In the genomic region with DNA sequence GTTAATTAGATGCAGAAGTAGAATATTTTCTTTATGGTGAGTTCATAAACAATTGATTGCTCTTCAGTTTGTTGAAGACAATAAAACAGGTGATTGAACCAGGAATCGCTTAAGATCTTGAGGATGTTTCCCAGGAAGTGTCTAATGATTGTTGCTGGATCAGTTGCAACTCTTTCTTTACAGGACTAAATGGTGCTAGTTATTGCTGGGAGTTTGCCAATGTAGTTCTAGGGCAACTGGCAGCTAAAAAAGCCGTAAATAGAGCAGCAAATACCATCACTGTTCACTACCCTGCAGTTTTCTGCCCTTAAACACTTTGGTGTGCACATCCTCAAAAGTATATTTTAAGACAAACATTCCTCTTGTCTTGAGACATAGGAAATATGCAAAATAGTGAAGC, we compare ENCODE assay signal across 20 cellular contexts.
A peak's percentile ranks its signal among the peaks of the same experiment; 100 is the strongest.
DNase-seq lines count a peak whose midpoint lies in the region; ATAC-seq, FAIRE-seq and TF ChIP-seq lines count a peak whose summit lies in the region.
"Had no signal": no experiment of that assay in that cellular context is flagged by ENCODE, and none has a peak within 500 bp of the region (broad histone marks: within the 10 kb centered on the region; RNA-seq: fewer than 3 reads in every experiment).

No MANE protein-coding gene starts in this region.

- H3K27me3 ChIP-seq in layer of hippocampus (ENCODE audit: control insufficient read depth, insufficient read depth, low read length), result no peaks in the 10 kb centered on the region
- no peaks in the 10 kb centered on the region for H3K27me3 ChIP-seq in CD8-positive, alpha-beta T cell (ENCODE audit: insufficient read depth, low read length)

- ATAC-seq in CD8-positive, alpha-beta T cell, result no peak
- ATAC-seq in HG02840 (IDR thresholded peaks at IDR 0.05; ENCODE audit: low FRiP score, unreplicated experiment), result no peak

- POLR2A ChIA-PET in CD8-positive, alpha-beta T cell (lab: Charles Lee), result no interaction called here

- H3K27ac Mint-ChIP-seq in CD8-positive, alpha-beta T cell, result no peak overlapping the region

- intact Hi-C loops in CD8-positive, alpha-beta T cell (cut with DNase I, micrococcal nuclease), result no loop called here

- no peak for TF ChIP-seq CTCF in CD8-positive, alpha-beta T cell (IDR thresholded peaks at IDR 0.05)

- no peaks in the 10 kb centered on the region for H3K4me1 Mint-ChIP-seq in CD8-positive, alpha-beta T cell (ENCODE audit: low read depth)

- H3K36me3 Mint-ChIP-seq in CD8-positive, alpha-beta T cell, result no peaks in the 10 kb centered on the region

- CTCF ChIA-PET in CD8-positive, alpha-beta T cell (lab: Charles Lee), result interaction anchor here (0.7 kb wide), 1 partner anchor 11 kb away, joined by 3 read pairs; no protein-coding TSS in a partner anchor

- no peaks in the 10 kb centered on the region for H3K9me3 Mint-ChIP-seq in CD8-positive, alpha-beta T cell

- FAIRE-seq in H54 (lab: Jason Lieb, UNC), result peak; percentile 57

- DNase-seq in COR-L47 (lab: John Stamatoyannopoulos, UW) (peak; percentile 21), H54 (ENCODE audit: insufficient read length, low spot score) (no peak), astrocyte of the hippocampus (ENCODE audit: low read depth, low spot score) (peak; percentile 38), NCI-H774 (lab: John Stamatoyannopoulos, UW) (no peak), NCI-H226 (no peak)
- no peak for DNase-seq in CD8-positive, alpha-beta T cell
- DNase-seq: AML-193, GF-D8, NCI-H1417, NCI-H187 treated with DMSO at 0.1 percent for 48 hours, NCI-H2171, NCI-H446 treated with DMSO at 0.1 percent for 48 hours, PC-9, SIG-M5, T-helper 1 cell had no signal

- peak overlapping the region; percentile 84 for H3K27ac ChIP-seq in layer of hippocampus (ENCODE audit: low read depth, low read length)
- H3K27ac ChIP-seq in CD8-positive, alpha-beta T cell (ENCODE audit: low read depth, low read length), result no peak overlapping the region
- H3K27ac ChIP-seq: C4-2B, PC-9, RWPE1 had no signal

- no peak overlapping the region for H3K4me3 ChIP-seq in CD8-positive, alpha-beta T cell (ENCODE audit: low read depth, low read length)
- H3K4me3 ChIP-seq: HAP-1, PC-9 had no signal

- no peaks in the 10 kb centered on the region for H3K27me3 Mint-ChIP-seq in CD8-positive, alpha-beta T cell (ENCODE audit: low read depth)

- H3K36me3 ChIP-seq in CD8-positive, alpha-beta T cell (ENCODE audit: insufficient read depth, low read length), result no peaks in the 10 kb centered on the region
- H3K36me3 ChIP-seq: HAP-1 had no signal

- no peak for TF ChIP-seq POLR2A in H54 (IDR thresholded peaks at IDR 0.05; ENCODE audit: low read depth, low read length)

- no peaks in the 10 kb centered on the region for H3K4me1 ChIP-seq in CD8-positive, alpha-beta T cell (ENCODE audit: insufficient read depth, low read length)

- no peaks in the 10 kb centered on the region for H3K9me3 ChIP-seq in CD8-positive, alpha-beta T cell (ENCODE audit: low read length)
- H3K9me3 ChIP-seq: HAP-1 had no signal

- H3K4me3 Mint-ChIP-seq in CD8-positive, alpha-beta T cell, result no peak overlapping the region

Comparison
In these comparisons a context has a peak if more than half of its experiments do, and no peak if none do; other contexts are left out.
1. DNase-seq: peak in COR-L47 (single experiment) and astrocyte of the hippocampus (single experiment); none in H54 (single experiment), NCI-H774 (single experiment), NCI-H226 (single experiment) and CD8-positive, alpha-beta T cell (0 of 7).